In the genomic region with DNA sequence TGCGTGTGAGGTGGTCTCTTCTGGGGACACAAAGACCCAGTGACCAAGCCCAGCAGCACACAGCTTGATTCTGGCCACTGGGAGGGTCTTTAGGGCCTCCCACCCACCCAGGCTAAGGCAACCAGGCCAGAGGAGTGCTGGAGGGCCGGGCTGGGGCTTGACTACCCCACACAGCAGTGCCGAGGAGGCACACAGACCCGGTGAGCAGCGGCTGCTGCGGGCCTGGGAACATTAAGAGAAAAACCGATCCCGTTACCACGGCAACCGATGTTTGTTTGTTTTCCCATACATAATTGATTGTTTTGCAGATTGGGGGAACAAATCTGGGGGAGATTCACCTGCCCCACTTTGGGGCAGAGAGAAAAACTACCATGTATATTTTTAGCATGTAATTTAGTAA, we compare ENCODE assay signal across 25 cellular contexts. TPM values are rescaled to one million over a fixed set of nuclear protein-coding genes. Genes with fewer than 3 reads are reported as not detected.
"Had no signal": no experiment of that assay in that cellular context is flagged by ENCODE, and none has a peak within 500 bp of the region (broad histone marks: within the 10 kb centered on the region; RNA-seq: fewer than 3 reads in every experiment).

No MANE protein-coding gene starts in this region.

- H3K27ac ChIP-seq: breast epithelium, colonic mucosa, epithelial cell of prostate, gastroesophageal sphincter, heart left ventricle, lower lobe of right lung, ovary, right lobe of liver, stomach, suprapubic skin, transverse colon, uterus had no signal

- ATAC-seq: gastroesophageal sphincter; heart left ventricle; left lobe of liver; lower lobe of right lung; naive thymus-derived CD8-positive, alpha-beta T cell; right lobe of liver; stimulated activated memory B cell treated with anti-CD40 and anti-IgM and Interleukin-4, amounts not matched to agents 10 μg/mL and 1 μg/mL and 100 μg/mL, for 72 hours had no signal

- H3K27ac Mint-ChIP-seq: activated CD4-positive, alpha-beta memory T cell treated with anti-CD3 and anti-CD28 coated beads for 36 hours; activated naive CD8-positive, alpha-beta T cell treated with anti-CD3 and anti-CD28 coated beads for 36 hours; naive thymus-derived CD8-positive, alpha-beta T cell; stimulated activated memory B cell treated with anti-CD40 and anti-IgM and Interleukin-4, amounts not matched to agents 10 μg/mL and 1 μg/mL and 100 μg/mL, for 72 hours; T-helper 1 cell treated with Interleukin-12 subunit alpha and Interleukin-12 subunit beta and Interleukin-4 antibody, amounts not matched to agents 30 μg/mL and 1 μg/mL, for 36 hours had no signal

- H3K4me1 ChIP-seq: breast epithelium, colonic mucosa, right lobe of liver, uterus had no signal

- H3K27me3 ChIP-seq: colonic mucosa, ovary, right lobe of liver, uterus had no signal

- H3K9me3 Mint-ChIP-seq: activated CD4-positive, alpha-beta memory T cell treated with anti-CD3 and anti-CD28 coated beads for 36 hours; activated naive CD8-positive, alpha-beta T cell treated with anti-CD3 and anti-CD28 coated beads for 36 hours; central memory CD8-positive, alpha-beta T cell; naive thymus-derived CD8-positive, alpha-beta T cell; stimulated activated memory B cell treated with anti-CD40 and anti-IgM and Interleukin-4, amounts not matched to agents 10 μg/mL and 1 μg/mL and 100 μg/mL, for 72 hours; T-helper 1 cell treated with Interleukin-12 subunit alpha and Interleukin-12 subunit beta and Interleukin-4 antibody, amounts not matched to agents 30 μg/mL and 1 μg/mL, for 36 hours had no signal

- H3K4me3 Mint-ChIP-seq: activated CD4-positive, alpha-beta memory T cell treated with anti-CD3 and anti-CD28 coated beads for 36 hours; activated naive CD8-positive, alpha-beta T cell treated with anti-CD3 and anti-CD28 coated beads for 36 hours; central memory CD8-positive, alpha-beta T cell; naive thymus-derived CD8-positive, alpha-beta T cell; stimulated activated memory B cell treated with anti-CD40 and anti-IgM and Interleukin-4, amounts not matched to agents 10 μg/mL and 1 μg/mL and 100 μg/mL, for 72 hours; T-helper 1 cell treated with Interleukin-12 subunit alpha and Interleukin-12 subunit beta and Interleukin-4 antibody, amounts not matched to agents 30 μg/mL and 1 μg/mL, for 36 hours had no signal

- H3K36me3 Mint-ChIP-seq: activated CD4-positive, alpha-beta memory T cell treated with anti-CD3 and anti-CD28 coated beads for 36 hours; activated naive CD8-positive, alpha-beta T cell treated with anti-CD3 and anti-CD28 coated beads for 36 hours; naive thymus-derived CD8-positive, alpha-beta T cell; stimulated activated memory B cell treated with anti-CD40 and anti-IgM and Interleukin-4, amounts not matched to agents 10 μg/mL and 1 μg/mL and 100 μg/mL, for 72 hours had no signal

- H3K9me3 ChIP-seq: breast epithelium, colonic mucosa, gastroesophageal sphincter, heart left ventricle, lower lobe of right lung, ovary, right lobe of liver, stomach, suprapubic skin, transverse colon, uterus had no signal

- DNase-seq: activated CD4-positive, alpha-beta memory T cell treated with anti-CD3 and anti-CD28 coated beads for 36 hours; activated CD4-positive, alpha-beta T cell treated with anti-CD3 and anti-CD28 coated beads for 4 hours; activated CD4-positive, CD25-positive, alpha-beta regulatory T cell; activated naive CD4-positive, alpha-beta T cell treated with Interleukin-2 at 50 U/mL for 16 hours; activated naive CD8-positive, alpha-beta T cell treated with anti-CD3 and anti-CD28 coated beads for 36 hours; activated T-cell treated with anti-CD3 and anti-CD28 coated beads, Interleukin-2, amount 50 U/mL, for 48 hours; colonic mucosa; heart left ventricle; lower lobe of right lung; naive thymus-derived CD8-positive, alpha-beta T cell; ovary; right lobe of liver; small intestine; stomach; T1000; transverse colon; uterus had no signal

RNA-seq across cellular contexts. Expression of gene CHD5, which starts 35.5 kb away (rescaled TPM):
- total RNA-seq: right lobe of liver had no signal
